ENCODE assay signal across 27 cellular contexts in genomic region chr3:128903501-128903900, GRCh38.
"Had no signal": no experiment of that assay in that cellular context is flagged by ENCODE, and none has a peak within 500 bp of the region (broad histone marks: within the 10 kb centered on the region; RNA-seq: fewer than 3 reads in every experiment).

No MANE protein-coding gene starts in this region.

- H3K4me3 Mint-ChIP-seq: mesothelial cell of epicardium; naive B cell; natural killer cell; nephron progenitor cell; neural progenitor cell; stimulated activated memory B cell treated with anti-CD40 and anti-IgM and Interleukin-4, amounts not matched to agents 10 μg/mL and 1 μg/mL and 100 μg/mL, for 72 hours; stimulated activated naive CD8-positive, alpha-beta T cell treated with anti-CD3 and anti-CD28 coated beads, Interleukin-15, amount 100 ng/mL, for 72 hours; type B pancreatic cell had no signal

- H3K4me2 ChIP-seq: hepatocyte, neural progenitor cell had no signal

- H3K4me1 Mint-ChIP-seq: mesothelial cell of epicardium; naive B cell; natural killer cell; nephron progenitor cell; stimulated activated memory B cell treated with anti-CD40 and anti-IgM and Interleukin-4, amounts not matched to agents 10 μg/mL and 1 μg/mL and 100 μg/mL, for 72 hours; stimulated activated naive CD8-positive, alpha-beta T cell treated with anti-CD3 and anti-CD28 coated beads, Interleukin-15, amount 100 ng/mL, for 72 hours had no signal

- H3K4me3 ChIP-seq: heart right ventricle, hepatocyte, left ventricle myocardium inferior, lower lobe of right lung, neural progenitor cell, right atrium auricular region, sigmoid colon, spleen, tibial nerve, uterus had no signal

- H3K9me3 ChIP-seq: heart right ventricle, left ventricle myocardium inferior, lower lobe of right lung, neutrophil, right atrium auricular region, sigmoid colon, spleen, tibial nerve, uterus had no signal

- H3K9me3 Mint-ChIP-seq: mesothelial cell of epicardium; naive B cell; natural killer cell; nephron progenitor cell; neural progenitor cell; stimulated activated memory B cell treated with anti-CD40 and anti-IgM and Interleukin-4, amounts not matched to agents 10 μg/mL and 1 μg/mL and 100 μg/mL, for 72 hours; stimulated activated naive CD8-positive, alpha-beta T cell treated with anti-CD3 and anti-CD28 coated beads, Interleukin-15, amount 100 ng/mL, for 72 hours; type B pancreatic cell had no signal

- H3K4me1 ChIP-seq: heart right ventricle, left ventricle myocardium inferior, lower lobe of right lung, neural progenitor cell, parathyroid adenoma, right atrium auricular region, sigmoid colon, spleen, tibial nerve, uterus had no signal

- DNase-seq: heart right ventricle; islet precursor cell; left ventricle myocardium inferior; lower lobe of right lung; mammary epithelial cell; mesenchymal stem cell; naive B cell; natural killer cell; nephron progenitor cell; occipital lobe; sigmoid colon; small intestine; spleen; stimulated activated CD4-positive, alpha-beta T cell treated with anti-CD3 and anti-CD28 coated beads, Interleukin-4, amount 100 ng/mL, for 24 hours; stimulated activated naive CD4-positive, alpha-beta T cell treated with Interleukin-2 at 50 U/mL for 16 hours; stimulated activated naive CD8-positive, alpha-beta T cell treated with anti-CD3 and anti-CD28 coated beads, Interleukin-15, amount 100 ng/mL, for 72 hours; uterus had no signal

- H2AFZ ChIP-seq: hepatocyte, neural progenitor cell, parathyroid adenoma had no signal

- H3K27ac ChIP-seq: heart right ventricle, hepatocyte, left ventricle myocardium inferior, lower lobe of right lung, neural progenitor cell, neutrophil, parathyroid adenoma, right atrium auricular region, sigmoid colon, spleen, tibial nerve, uterus had no signal

- FAIRE-seq: small intestine had no signal

- H3K27me3 ChIP-seq: heart right ventricle, hepatocyte, neural progenitor cell, neutrophil, right atrium auricular region, sigmoid colon, spleen, tibial nerve, uterus had no signal

- H3K79me2 ChIP-seq: hepatocyte, parathyroid adenoma had no signal

- ATAC-seq: heart right ventricle; lower lobe of right lung; natural killer cell; stimulated activated memory B cell treated with anti-CD40 and anti-IgM and Interleukin-4, amounts not matched to agents 10 μg/mL and 1 μg/mL and 100 μg/mL, for 72 hours; stimulated activated naive CD8-positive, alpha-beta T cell treated with anti-CD3 and anti-CD28 coated beads, Interleukin-15, amount 100 ng/mL, for 72 hours had no signal

- H3K9ac ChIP-seq: neural progenitor cell, parathyroid adenoma had no signal

- H3K27ac Mint-ChIP-seq: mesothelial cell of epicardium; natural killer cell; nephron progenitor cell; neural progenitor cell; progenitor cell of endocrine pancreas; stimulated activated memory B cell treated with anti-CD40 and anti-IgM and Interleukin-4, amounts not matched to agents 10 μg/mL and 1 μg/mL and 100 μg/mL, for 72 hours; type B pancreatic cell had no signal

- H3K36me3 ChIP-seq: neural progenitor cell, uterus had no signal
